ENCODE assay signal across 8 cellular contexts in the genomic region with DNA sequence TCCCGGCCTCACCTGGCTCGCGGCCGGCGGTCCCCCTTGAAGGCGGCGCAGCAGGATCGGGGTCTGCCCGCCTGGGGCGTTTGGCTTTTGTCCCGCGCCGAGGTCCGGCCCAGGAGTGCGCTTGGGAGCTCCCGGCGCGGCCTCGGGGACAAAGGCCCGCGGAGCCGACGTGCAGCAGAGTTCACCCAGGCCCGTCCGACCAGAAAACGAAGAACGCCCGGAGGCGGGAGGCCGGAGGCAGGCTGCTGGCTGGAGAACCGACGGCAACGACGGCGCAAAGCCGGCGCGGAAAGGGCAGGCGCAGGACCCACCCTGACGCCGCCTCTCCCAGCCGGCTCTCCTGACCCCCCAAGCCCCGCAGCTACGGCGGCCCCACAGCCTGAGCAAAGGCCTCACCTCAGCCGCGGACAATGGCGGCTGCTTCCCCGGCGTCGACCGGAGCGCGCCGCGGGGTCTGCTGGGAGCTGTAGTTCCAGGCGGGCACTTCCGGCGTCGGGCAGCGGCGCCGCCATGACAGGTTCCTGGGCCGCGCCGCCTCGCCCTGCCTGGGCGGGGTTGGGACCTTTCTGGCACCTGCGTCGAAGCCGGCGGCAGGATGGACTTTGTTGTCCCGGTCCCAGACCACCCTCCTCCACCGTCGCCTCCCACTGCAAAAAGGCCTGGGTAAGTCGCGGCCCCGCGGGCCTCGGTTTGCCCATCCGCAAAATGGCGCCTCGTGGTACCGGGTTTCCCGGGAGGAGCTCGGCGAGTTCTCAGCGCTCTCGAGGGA. TPM values are rescaled to one million over a fixed set of nuclear protein-coding genes. Genes with fewer than 3 reads are reported as not detected.
DNase-seq lines count a peak whose midpoint lies in the region; ATAC-seq, FAIRE-seq and TF ChIP-seq lines count a peak whose summit lies in the region.

A gene (minus strand): TSS at position 437 of the 769 bp plus-strand sequence. CDS start 1,501 bp downstream, outside the sequence.

- FAIRE-seq in frontal cortex (lab: Jason Lieb, UNC), result no peak

- H3K4me1 ChIP-seq in SJCRH30, result no peaks in the 10 kb centered on the region
- H3K4me1 ChIP-seq in neutrophil (ENCODE audit: control insufficient read depth in 1 of 2, insufficient read depth in 1 of 2, low read depth in 1 of 2, low read length in 1 of 2), result peaks cover 14 to 23% of the 10 kb centered on the region in 2 experiments
- peaks cover 4 to 35% (median 28%) of the 10 kb centered on the region in 5 donors for H3K4me1 ChIP-seq in subcutaneous abdominal adipose tissue (ENCODE audit: control insufficient read depth in 5 of 5, insufficient read depth in 5 of 5, low read length in 5 of 5)

- H3K4me3 ChIP-seq in Jurkat, Clone E6-1 (ENCODE audit: low read length), result peak within 1 kb of the TSS; percentile 45
- peak within 1 kb of the TSS; percentile 85 for H3K4me3 ChIP-seq in SJCRH30
- peak within 1 kb of the TSS; percentile 71 to 86 for H3K4me3 ChIP-seq in neutrophil (ENCODE audit: low read depth in 1 of 2, low read length in 1 of 2)
- peak within 1 kb of the TSS; percentile 78 to 99 (median 96) for H3K4me3 ChIP-seq in subcutaneous abdominal adipose tissue (ENCODE audit: low read depth in 1 of 5, low read length in 5 of 5)

- H3K9ac ChIP-seq in subcutaneous abdominal adipose tissue (ENCODE audit: low read length in 5 of 5), result peak within 1 kb of the TSS; percentile 73 to 98 (median 95)

- peak; percentile 86 for ATAC-seq in GM21576 (IDR thresholded peaks at IDR 0.05; ENCODE audit: unreplicated experiment)

- H3K9me3 ChIP-seq in SJCRH30 (replicated peaks), result peaks cover 2% of the 10 kb centered on the region; the same call in 1 of the 2 replicates
- peaks cover 4% of the 10 kb centered on the region for H3K9me3 ChIP-seq in neutrophil
- peaks cover 37 to 71% (median 62%) of the 10 kb centered on the region in 5 donors for H3K9me3 ChIP-seq in subcutaneous abdominal adipose tissue (ENCODE audit: control insufficient read depth in 5 of 5, low read length in 5 of 5)

- DNase-seq in DMS153 treated with DMSO at 0.1 percent for 48 hours (lab: John Stamatoyannopoulos, UW; ENCODE audit: unreplicated experiment) (peak; percentile 62), SJCRH30 (peak; percentile 84 to 87), frontal cortex (ENCODE audit: low spot score in 2 of 2) (peak; percentile 93 to 95)
- peak; percentile 33 for DNase-seq in Jurkat, Clone E6-1 (ENCODE audit: low read depth, low spot score)
- DNase-seq in activated naive CD4-positive, alpha-beta T cell treated with Interleukin-2 at 50 U/mL for 16 hours, result peak; percentile 85

- H3K27me3 ChIP-seq in SJCRH30 (no peaks in the 10 kb centered on the region), neutrophil (no peaks in the 10 kb centered on the region), subcutaneous abdominal adipose tissue (ENCODE audit: control insufficient read depth in 5 of 5, insufficient read depth in 4 of 5, low read length in 5 of 5) (no peaks in the 10 kb centered on the region)

- peak within 1 kb of the TSS; percentile 87 for H3K27ac ChIP-seq in SJCRH30
- H3K27ac ChIP-seq in neutrophil, result peak within 1 kb of the TSS; percentile 87
- peak within 1 kb of the TSS; percentile 69 for H3K27ac ChIP-seq in subcutaneous abdominal adipose tissue (ENCODE audit: low read depth, low read length)

- peak; percentile 10 for TF ChIP-seq CTCF in neutrophil (IDR thresholded peaks at IDR 0.05)

- peaks cover 43% of the 10 kb centered on the region for H3K36me3 ChIP-seq in SJCRH30
- H3K36me3 ChIP-seq in neutrophil, result peaks cover 20% of the 10 kb centered on the region
- peaks cover 27 to 61% (median 48%) of the 10 kb centered on the region in 5 donors for H3K36me3 ChIP-seq in subcutaneous abdominal adipose tissue (ENCODE audit: control insufficient read depth in 5 of 5, insufficient read depth in 5 of 5, low read length in 5 of 5)

RNA-seq across cellular contexts. Expression of the gene that starts here (rescaled TPM):
- not detected for polyA plus RNA-seq in Jurkat, Clone E6-1 (2012; ENCODE audit: insufficient read depth, insufficient read length)
- 10.3 and 12.6 TPM in 2 replicates for total RNA-seq in SJCRH30 (2014; rRNA removed; shearing (Covaris generic))
- total RNA-seq in frontal cortex, result 65.6 TPM

Comparison
In these comparisons a context has a peak if more than half of its experiments do, and no peak if none do; other contexts are left out.
1. Peak in every context shown above with its lines: DNase-seq, ATAC-seq, H3K4me3 ChIP-seq and H3K27ac ChIP-seq.
2. DNase-seq: peak in every context shown above with its lines; median percentile 94 in frontal cortex; 86 in SJCRH30; 85 in activated naive CD4-positive, alpha-beta T cell treated with Interleukin-2 at 50 U/mL for 16 hours; 62 in DMS153 treated with DMSO at 0.1 percent for 48 hours; 33 in Jurkat, Clone E6-1.
3. H3K4me3 ChIP-seq: peak in every context shown above with its lines; median percentile 96 in subcutaneous abdominal adipose tissue; 85 in SJCRH30; 78 in neutrophil; 45 in Jurkat, Clone E6-1.